ENCODE assay signal across 9 cellular contexts in the genomic region with DNA sequence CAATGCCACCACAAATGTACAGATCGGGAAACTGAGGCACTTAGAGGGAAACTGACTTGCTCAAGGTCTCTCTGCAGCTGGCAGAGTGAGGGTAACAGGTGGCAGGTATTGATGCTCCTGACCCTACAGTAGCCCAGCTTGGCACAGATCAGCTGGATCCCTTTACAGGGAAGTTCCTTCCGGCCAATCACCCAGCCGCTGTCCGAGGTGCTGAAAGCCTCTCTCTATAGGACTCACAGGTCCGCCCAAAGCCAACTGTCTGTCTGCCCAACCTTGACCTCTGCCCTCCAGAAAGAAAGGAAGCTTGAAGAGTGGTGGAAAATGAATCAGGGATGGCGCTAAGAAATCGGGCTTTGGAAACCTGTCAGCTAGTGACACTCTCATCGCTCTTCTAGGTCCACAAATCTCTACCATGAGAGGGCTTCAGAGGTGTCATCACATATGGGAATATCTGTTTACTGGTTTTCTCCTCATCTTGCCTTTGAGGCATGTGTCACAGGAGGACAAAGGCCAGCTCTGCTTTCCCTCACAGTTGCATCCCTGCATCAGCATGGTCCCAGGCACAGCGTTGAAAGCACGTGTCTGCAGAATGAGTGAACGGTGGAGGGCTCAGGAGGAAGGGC.
A peak's percentile ranks its signal among the peaks of the same experiment; 100 is the strongest.
DNase-seq lines count a peak whose midpoint lies in the region; ATAC-seq and TF ChIP-seq lines count a peak whose summit lies in the region.
"Had no signal": no experiment of that assay in that cellular context is flagged by ENCODE, and none has a peak within 500 bp of the region (broad histone marks: within the 10 kb centered on the region; RNA-seq: fewer than 3 reads in every experiment).

No MANE protein-coding gene starts in this region.

- H3K9me2 ChIP-seq in GM23248 (ENCODE audit: insufficient read depth): no peaks in the 10 kb centered on the region

- no peak overlapping the region for H2AFZ ChIP-seq in GM23248
- no peak overlapping the region for H2AFZ ChIP-seq in mammary epithelial cell (ENCODE audit: low read depth, low read length)

- dilution Hi-C loops in mammary epithelial cell (cut with HindIII; ENCODE audit: low sequenced_read_pairs): loop anchor here (5.0 kb wide), 1 partner anchor 46 kb away; no protein-coding TSS in a partner anchor

- CTCF ChIA-PET in mammary epithelial cell (lab: Charles Lee; ENCODE audit: low non-redundant PET): no interaction called here

- TF ChIP-seq CTCF in mammary epithelial cell (conservative IDR thresholded peaks at IDR 0.05 in 1 of 2, IDR thresholded peaks at IDR 0.05 in 1 of 2; ENCODE audit: extremely low read depth in 1 of 2, insufficient read depth in 1 of 2, low read depth in 1 of 2, low read length in 2 of 2): no peak
- no peak for TF ChIP-seq CTCF in mucosa of descending colon (IDR thresholded peaks at IDR 0.05)

- H3K4me1 ChIP-seq in GM23248 (ENCODE audit: insufficient read depth): no peaks in the 10 kb centered on the region
- no peaks in the 10 kb centered on the region for H3K4me1 ChIP-seq in mammary epithelial cell (ENCODE audit: insufficient read depth, low read length)
- no peaks in the 10 kb centered on the region for H3K4me1 ChIP-seq in mucosa of descending colon (ENCODE audit: low read depth)

- no peaks in the 10 kb centered on the region for H3K36me3 ChIP-seq in GM23248 (ENCODE audit: low read depth)
- no peaks in the 10 kb centered on the region for H3K36me3 ChIP-seq in mammary epithelial cell (ENCODE audit: insufficient read depth, low read length)
- no peaks in the 10 kb centered on the region for H3K36me3 ChIP-seq in mucosa of descending colon (ENCODE audit: low read depth)

- DNase-seq in GM23248 (peak; percentile 55), NCI-H1048 (lab: John Stamatoyannopoulos, UW) (peak; percentile 2), mammary epithelial cell (peak; percentile 19), mucosa of descending colon (peak in 2 of 3 donors; percentile 57 to 78), putamen (ENCODE audit: low spot score) (no peak), activated gamma-delta T cell treated with Interleukin-2 at 50 U/mL for 16 hours (no peak)

- BruUV-seq in mammary epithelial cell (replicated peaks; lab: Mats Ljungman, UMichigan): no TSS peak

- H4K20me1 ChIP-seq in GM23248 (ENCODE audit: insufficient read depth) (no peaks in the 10 kb centered on the region), mammary epithelial cell (ENCODE audit: insufficient read depth, low read length) (no peaks in the 10 kb centered on the region)

- H3K4me3 ChIP-seq in GM23248: no peak overlapping the region
- no peak overlapping the region for H3K4me3 ChIP-seq in mammary epithelial cell (replicated peaks in 1 of 3; ENCODE audit: insufficient read depth in 1 of 3, low read depth in 2 of 3, low read length in 3 of 3)
- H3K4me3 ChIP-seq in mucosa of descending colon: no peak overlapping the region

- H3K27ac ChIP-seq in GM23248 (no peak overlapping the region), mammary epithelial cell (ENCODE audit: insufficient read depth, low read depth, low read length) (no peak overlapping the region)

- 56 to 57% methylated on average over 11 of the region's 11 CpGs for WGBS in GM23248 (ENCODE audit: low coverage in 1 of 2, low lambda C conversion rate in 2 of 2, missing lambda C conversion rate in 2 of 2), 2 experiments
- WGBS in mammary epithelial cell (ENCODE audit: low coverage, missing lambda C conversion rate): 68% methylated on average over 10 of the region's 11 CpGs

- intact Hi-C loops in mammary epithelial cell (cut with micrococcal nuclease) (no loop called here), mucosa of descending colon (cut with DNase I, micrococcal nuclease) (no loop called here)

- no peak overlapping the region for H3K4me2 ChIP-seq in GM23248 (ENCODE audit: unreplicated experiment)
- no peak overlapping the region for H3K4me2 ChIP-seq in mammary epithelial cell (ENCODE audit: insufficient read depth, low read depth, low read length)

- no peaks in the 10 kb centered on the region for H3F3A ChIP-seq in GM23248 (ENCODE audit: insufficient read depth)

- H3K9ac ChIP-seq in GM23248: no peak overlapping the region
- H3K9ac ChIP-seq in mammary epithelial cell (ENCODE audit: insufficient read depth, low read length): no peak overlapping the region

- no peaks in the 10 kb centered on the region for H3K9me3 ChIP-seq in GM23248 (ENCODE audit: low read depth)
- H3K9me3 ChIP-seq in mammary epithelial cell (replicated peaks; ENCODE audit: insufficient read depth, low read length): no peaks in the 10 kb centered on the region
- no peaks in the 10 kb centered on the region for H3K9me3 ChIP-seq in mucosa of descending colon

- H3K79me2 ChIP-seq in GM23248 (ENCODE audit: insufficient read depth) (no peaks in the 10 kb centered on the region), mammary epithelial cell (ENCODE audit: insufficient read depth, low read length) (no peaks in the 10 kb centered on the region)

- in situ Hi-C loops in GM23248 (cut with MboI) (loop anchor here (25.0 kb wide), 1 partner anchor 266 kb away; a partner anchor contains a TSS), mammary epithelial cell (cut with MboI; ENCODE audit: low sequenced_read_pairs in 2 of 2) (no loop called here)

- ATAC-seq in mucosa of descending colon (peak; percentile 33), HG03442 (IDR thresholded peaks at IDR 0.05; ENCODE audit: unreplicated experiment) (no peak), GM18517 (IDR thresholded peaks at IDR 0.05; ENCODE audit: unreplicated experiment) (no peak)
- ATAC-seq: T-cell had no signal

- H3K27me3 ChIP-seq in GM23248 (replicated peaks; ENCODE audit: insufficient read depth): peaks cover 17% of the 10 kb centered on the region
- no peaks in the 10 kb centered on the region for H3K27me3 ChIP-seq in mammary epithelial cell (ENCODE audit: insufficient read depth, low read length)

Comparison
In these comparisons a context has a peak if more than half of its experiments do, and no peak if none do; other contexts are left out.
1. DNase-seq: peak in GM23248 (single experiment), NCI-H1048 (single experiment), mammary epithelial cell (single experiment) and mucosa of descending colon (2 of 3); none in putamen (single experiment) and activated gamma-delta T cell treated with Interleukin-2 at 50 U/mL for 16 hours (single experiment).